ENCODE assay signal across 17 cellular contexts in the genomic region with DNA sequence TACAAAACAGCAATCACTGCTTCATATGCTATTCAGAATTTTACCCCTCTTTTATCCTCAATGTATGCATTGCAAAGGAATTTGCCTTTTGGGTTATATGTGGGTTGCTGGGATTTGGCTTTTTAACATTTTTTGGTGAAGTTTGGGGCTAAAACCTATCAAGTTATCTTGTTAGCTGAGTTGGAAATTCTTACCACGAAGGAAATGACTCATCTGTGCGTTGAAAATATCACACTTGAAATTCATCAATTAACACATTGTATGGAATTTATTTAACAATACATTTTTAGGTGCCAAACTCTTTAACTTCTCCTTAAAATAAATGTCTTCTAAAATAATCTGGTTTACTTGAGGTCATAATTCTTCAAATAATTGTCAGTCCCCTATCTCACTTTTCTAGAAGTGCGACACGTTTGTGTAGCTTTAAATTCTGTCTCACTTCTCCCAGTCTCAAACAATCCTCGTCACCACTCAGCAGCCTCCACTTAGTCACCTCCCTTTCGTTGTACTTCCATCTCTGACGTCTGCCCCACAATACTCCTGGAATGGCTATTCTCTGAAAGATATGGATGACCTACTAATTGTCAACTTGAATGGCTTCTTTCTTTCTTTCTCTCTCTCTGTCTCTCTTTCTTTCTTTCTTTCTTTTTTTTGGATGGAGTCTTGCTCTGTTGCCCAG.
"Had no signal": no experiment of that assay in that cellular context is flagged by ENCODE, and none has a peak within 500 bp of the region (broad histone marks: within the 10 kb centered on the region; RNA-seq: fewer than 3 reads in every experiment).

No MANE protein-coding gene starts in this region.

- H3K36me3 ChIP-seq: breast epithelium, gastrocnemius medialis, stomach, vagina had no signal

- H3K27ac ChIP-seq: breast epithelium, gastrocnemius medialis, stomach, vagina had no signal

- DNase-seq: activated CD4-positive, alpha-beta memory T cell treated with anti-CD3 and anti-CD28 coated beads for 36 hours; activated CD4-positive, alpha-beta T cell treated with anti-CD3 and anti-CD28 coated beads for 1 hour; activated effector memory CD4-positive, alpha-beta T cell treated with anti-CD3 and anti-CD28 coated beads, Interleukin-2, amount 50 U/mL, for 16 hours; activated T-cell treated with anti-CD3 and anti-CD28 coated beads, Interleukin-2, amount 50 U/mL, for 4 hours; amniotic stem cell; gastrocnemius medialis; kidney; left ventricle myocardium superior; mesendoderm; nephron progenitor cell; stimulated activated CD4-positive, alpha-beta T cell treated with anti-CD3 and anti-CD28 coated beads, Interleukin-15, amount 100 ng/mL, for 24 hours; stimulated activated CD4-positive, alpha-beta T cell treated with anti-CD3 and anti-CD28 coated beads, Interleukin-4, amount 100 ng/mL, for 24 hours; stomach; T-helper 9 cell had no signal

- H3K4me1 ChIP-seq: breast epithelium, gastrocnemius medialis, stomach, vagina had no signal

- H3K9me3 ChIP-seq: breast epithelium, gastrocnemius medialis, stomach, vagina had no signal

- ATAC-seq: activated naive CD4-positive, alpha-beta T cell treated with anti-CD3 and anti-CD28 coated beads, Interleukin-2, amount 50 U/mL, for 72 hours; activated T-cell treated with anti-CD3 and anti-CD28 coated beads, Interleukin-2, amount 50 U/mL, for 4 hours; gastrocnemius medialis; left ventricle myocardium superior had no signal

- H3K4me3 ChIP-seq: breast epithelium, gastrocnemius medialis, stomach, vagina had no signal

- H3K27me3 ChIP-seq: breast epithelium, gastrocnemius medialis, stomach, vagina had no signal
